Comparison of ENCODE assay signal across 1 cellular context in the genomic region with DNA sequence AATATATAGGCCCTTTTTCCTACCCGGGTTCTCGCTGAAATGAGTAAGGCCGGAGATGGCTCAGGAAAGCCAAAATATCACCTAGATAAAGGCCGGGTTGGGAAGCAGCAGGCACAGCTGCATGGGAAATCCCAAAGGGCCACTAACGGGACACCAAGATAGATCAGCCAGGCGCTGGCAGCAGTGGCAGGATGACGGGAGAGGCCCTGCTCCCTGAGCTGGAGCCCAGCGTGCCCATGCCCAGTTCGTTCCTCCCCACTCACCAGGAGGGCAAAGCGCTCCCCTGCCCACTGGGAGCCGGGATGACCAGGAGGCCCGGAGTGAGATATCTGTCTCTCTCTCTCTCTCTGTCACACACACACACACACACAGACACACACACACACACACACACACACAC.
TF ChIP-seq lines count a peak whose summit lies in the region.

No MANE protein-coding gene starts in this region.

TF ChIP-seq in IMR-90, 13 proteins besides CTCF, POLR2A, EP300 and RAD21 (continued from another document):
- TF ChIP-seq, protein P1, sequence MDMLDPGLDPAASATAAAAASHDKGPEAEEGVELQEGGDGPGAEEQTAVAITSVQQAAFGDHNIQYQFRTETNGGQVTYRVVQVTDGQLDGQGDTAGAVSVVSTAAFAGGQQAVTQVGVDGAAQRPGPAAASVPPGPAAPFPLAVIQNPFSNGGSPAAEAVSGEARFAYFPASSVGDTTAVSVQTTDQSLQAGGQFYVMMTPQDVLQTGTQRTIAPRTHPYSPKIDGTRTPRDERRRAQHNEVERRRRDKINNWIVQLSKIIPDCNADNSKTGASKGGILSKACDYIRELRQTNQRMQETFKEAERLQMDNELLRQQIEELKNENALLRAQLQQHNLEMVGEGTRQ (IDR thresholded peaks at IDR 0.05; ENCODE audit: low read depth, low read length) = no peak
- no peak for TF ChIP-seq RCOR1 (IDR thresholded peaks at IDR 0.05; ENCODE audit: insufficient replicate concordance, low read length)
